In the genomic region with DNA sequence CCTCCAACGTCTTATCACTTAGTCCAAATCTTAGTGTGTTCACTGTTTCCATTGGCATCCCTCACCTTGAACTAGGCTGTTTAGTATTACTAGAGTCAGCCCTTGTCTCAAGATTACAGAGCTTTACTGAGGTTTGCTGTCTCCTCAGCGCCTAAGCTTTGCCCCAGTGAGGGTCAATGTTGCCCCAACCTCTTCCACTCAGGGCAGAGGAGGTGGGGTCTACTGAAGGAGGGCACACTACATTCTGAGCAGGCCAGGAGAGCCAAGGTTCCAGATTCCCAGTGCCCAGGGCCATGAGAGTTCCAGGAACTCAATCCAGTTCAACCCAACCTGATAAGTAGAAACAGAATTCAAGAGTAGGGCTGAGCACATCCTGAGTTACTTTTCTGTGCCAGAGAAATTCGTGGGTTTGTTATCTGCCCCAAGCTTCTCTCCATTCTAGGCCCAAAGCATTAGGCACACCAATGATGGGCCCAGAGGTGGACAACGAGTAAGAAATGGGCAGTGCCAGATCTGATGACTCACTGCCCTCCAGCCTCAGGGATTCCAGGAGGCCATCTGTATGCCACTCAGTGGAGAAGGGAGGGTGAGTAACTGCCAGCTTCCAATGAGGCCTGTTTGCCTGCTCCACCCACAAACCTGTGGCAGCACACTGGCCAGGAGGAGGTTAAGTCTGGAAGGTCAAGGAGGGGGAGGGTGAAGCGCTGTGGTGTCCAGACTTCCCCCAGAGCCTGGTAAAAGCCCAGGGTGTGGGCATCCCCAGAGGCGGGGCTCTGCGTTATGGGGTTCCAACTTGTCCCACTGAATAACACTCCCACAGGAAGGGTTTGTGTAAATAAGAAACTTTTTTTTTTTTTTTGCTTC, we compare ENCODE assay signal across 9 cellular contexts. TPM values are rescaled to one million over a fixed set of nuclear protein-coding genes. Genes with fewer than 3 reads are reported as not detected.
DNase-seq lines count a peak whose midpoint lies in the region; ATAC-seq and TF ChIP-seq lines count a peak whose summit lies in the region.
"Had no signal": no experiment of that assay in that cellular context is flagged by ENCODE, and none has a peak within 500 bp of the region (broad histone marks: within the 10 kb centered on the region; RNA-seq: fewer than 3 reads in every experiment).

No MANE protein-coding gene starts in this region.

- intact Hi-C loops in mammary epithelial cell (cut with micrococcal nuclease) (loop anchor here (1.0 kb wide), 1 partner anchor 11 kb away; no protein-coding TSS in a partner anchor), upper lobe of right lung (cut with DNase I) (no loop called here)
- intact Hi-C loops in naive thymus-derived CD4-positive, alpha-beta T cell (cut with micrococcal nuclease): no loop called here

- no TSS peak for BruUV-seq in mammary epithelial cell (replicated peaks; lab: Mats Ljungman, UMichigan)

- H3K27ac Mint-ChIP-seq in IgD-negative memory B cell: peak overlapping the region in 2 of 3 donors; percentile 40 to 45
- H3K27ac Mint-ChIP-seq in naive thymus-derived CD4-positive, alpha-beta T cell: no peak overlapping the region
- H3K27ac Mint-ChIP-seq: T-helper 1 cell treated with Interleukin-12 subunit alpha and Interleukin-12 subunit beta and Interleukin-4 antibody, amounts not matched to agents 30 μg/mL and 1 μg/mL, for 36 hours had no signal

- H3K4me1 ChIP-seq in mammary epithelial cell (ENCODE audit: insufficient read depth, low read length): peaks cover 40% of the 10 kb centered on the region
- H3K4me1 ChIP-seq in upper lobe of right lung: peaks cover 37% of the 10 kb centered on the region
- H3K4me1 ChIP-seq in effector memory CD4-positive, alpha-beta T cell (ENCODE audit: control insufficient read depth, insufficient read depth, low read length, poor library complexity, severe bottlenecking): peaks cover 11% of the 10 kb centered on the region
- peaks cover 2 to 10% of the 10 kb centered on the region in 2 donors for H3K4me1 ChIP-seq in naive thymus-derived CD4-positive, alpha-beta T cell (ENCODE audit: control insufficient read depth in 2 of 2, insufficient read depth in 2 of 2, low read length in 2 of 2)

- H3K36me3 Mint-ChIP-seq in IgD-negative memory B cell: peaks cover 2% of the 10 kb centered on the region
- peaks cover 2 to 23% (median 10%) of the 10 kb centered on the region in 5 donors for H3K36me3 Mint-ChIP-seq in naive thymus-derived CD4-positive, alpha-beta T cell

- POLR2A ChIA-PET in naive thymus-derived CD4-positive, alpha-beta T cell (lab: Charles Lee): interaction anchor here (1.0 to 2.3 kb wide), 2 partner anchors 9 to 12 kb away, joined by 3 to 5 read pairs; a partner anchor contains a TSS

- in situ Hi-C loops in mammary epithelial cell (cut with MboI; ENCODE audit: low sequenced_read_pairs in 2 of 2): no loop called here

- H3K36me3 ChIP-seq in mammary epithelial cell (ENCODE audit: insufficient read depth, low read length) (peaks cover 13% of the 10 kb centered on the region), upper lobe of right lung (peaks cover 59% of the 10 kb centered on the region)
- H3K36me3 ChIP-seq in effector memory CD4-positive, alpha-beta T cell (ENCODE audit: control insufficient read depth, insufficient read depth, low read length): no peaks in the 10 kb centered on the region
- H3K36me3 ChIP-seq in naive thymus-derived CD4-positive, alpha-beta T cell (ENCODE audit: control insufficient read depth in 2 of 3, insufficient read depth in 3 of 3, low read length in 3 of 3): peaks cover 0 to 20% (median 0%) of the 10 kb centered on the region in 3 experiments

- H2AFZ ChIP-seq in mammary epithelial cell (ENCODE audit: low read depth, low read length): no peak overlapping the region

- H3K27me3 ChIP-seq in mammary epithelial cell (ENCODE audit: insufficient read depth, low read length) (no peaks in the 10 kb centered on the region), upper lobe of right lung (no peaks in the 10 kb centered on the region)
- H3K27me3 ChIP-seq in effector memory CD4-positive, alpha-beta T cell (replicated peaks; ENCODE audit: control insufficient read depth, insufficient read depth, low read length, poor library complexity, severe bottlenecking): peaks cover 7% of the 10 kb centered on the region
- peaks cover 0 to 15% of the 10 kb centered on the region in 2 donors for H3K27me3 ChIP-seq in naive thymus-derived CD4-positive, alpha-beta T cell (ENCODE audit: control insufficient read depth in 2 of 2, insufficient read depth in 2 of 2, low read length in 2 of 2)

- CTCF ChIA-PET in mammary epithelial cell (lab: Charles Lee; ENCODE audit: low non-redundant PET): interaction anchor here (0.6 kb wide), 2 partner anchors 59 to 473 kb away, joined by 3 to 11 read pairs; a partner anchor contains a TSS
- CTCF ChIA-PET in naive thymus-derived CD4-positive, alpha-beta T cell (lab: Charles Lee): interaction anchor here (0.6 kb wide), 2 partner anchors 18 to 553 kb away, joined by 3 to 4 read pairs; no protein-coding TSS in a partner anchor

- H3K9me3 Mint-ChIP-seq in IgD-negative memory B cell: no peaks in the 10 kb centered on the region
- no peaks in the 10 kb centered on the region for H3K9me3 Mint-ChIP-seq in naive thymus-derived CD4-positive, alpha-beta T cell
- H3K9me3 Mint-ChIP-seq: T-helper 1 cell treated with Interleukin-12 subunit alpha and Interleukin-12 subunit beta and Interleukin-4 antibody, amounts not matched to agents 30 μg/mL and 1 μg/mL, for 36 hours had no signal

- peak; percentile 94 for DNase-seq in mammary epithelial cell
- DNase-seq in left kidney (ENCODE audit: low read depth, low spot score): peak; percentile 14
- DNase-seq in upper lobe of right lung: no peak
- no peak for DNase-seq in NCI-H774 (lab: John Stamatoyannopoulos, UW)
- DNase-seq in effector memory CD4-positive, alpha-beta T cell: no peak
- no peak for DNase-seq in naive thymus-derived CD4-positive, alpha-beta T cell

- peaks cover 15% of the 10 kb centered on the region for H3K27me3 Mint-ChIP-seq in IgD-negative memory B cell
- peaks cover 7 to 33% (median 11%) of the 10 kb centered on the region in 5 donors for H3K27me3 Mint-ChIP-seq in naive thymus-derived CD4-positive, alpha-beta T cell

- 38% methylated on average over 5 of the region's 7 CpGs for WGBS in mammary epithelial cell (ENCODE audit: low coverage, missing lambda C conversion rate)

- dilution Hi-C loops in mammary epithelial cell (cut with HindIII; ENCODE audit: low sequenced_read_pairs): loop anchor here (10.0 kb wide), 1 partner anchor 57 kb away; no protein-coding TSS in a partner anchor

- peaks cover 5 to 10% (median 10%) of the 10 kb centered on the region in 3 donors for H3K4me1 Mint-ChIP-seq in IgD-negative memory B cell
- H3K4me1 Mint-ChIP-seq in naive thymus-derived CD4-positive, alpha-beta T cell: peaks cover 7 to 19% (median 14%) of the 10 kb centered on the region in 7 donors

- no peaks in the 10 kb centered on the region for H4K20me1 ChIP-seq in mammary epithelial cell (ENCODE audit: insufficient read depth, low read length)

- H3K4me3 ChIP-seq in mammary epithelial cell (replicated peaks in 1 of 3; ENCODE audit: insufficient read depth in 1 of 3, low read depth in 2 of 3, low read length in 3 of 3): no peak overlapping the region
- H3K4me3 ChIP-seq in upper lobe of right lung: no peak overlapping the region
- H3K4me3 ChIP-seq in effector memory CD4-positive, alpha-beta T cell (ENCODE audit: insufficient read depth, low read depth, low read length, poor library complexity, severe bottlenecking): no peak overlapping the region
- no peak overlapping the region for H3K4me3 ChIP-seq in naive thymus-derived CD4-positive, alpha-beta T cell (ENCODE audit: low read length)

- H3K4me3 Mint-ChIP-seq in IgD-negative memory B cell: peak overlapping the region in 1 of 4 donors; percentile 9
- H3K4me3 Mint-ChIP-seq in naive thymus-derived CD4-positive, alpha-beta T cell: no peak overlapping the region
- H3K4me3 Mint-ChIP-seq: T-helper 1 cell treated with Interleukin-12 subunit alpha and Interleukin-12 subunit beta and Interleukin-4 antibody, amounts not matched to agents 30 μg/mL and 1 μg/mL, for 36 hours had no signal

- TF ChIP-seq CTCF in mammary epithelial cell (conservative IDR thresholded peaks at IDR 0.05 in 1 of 2, IDR thresholded peaks at IDR 0.05 in 1 of 2; ENCODE audit: extremely low read depth in 1 of 2, insufficient read depth in 1 of 2, low read depth in 1 of 2, low read length in 2 of 2) (no peak), upper lobe of right lung (IDR thresholded peaks at IDR 0.05) (no peak)

- no peak overlapping the region for H3K9ac ChIP-seq in mammary epithelial cell (ENCODE audit: insufficient read depth, low read length)

- H3K79me2 ChIP-seq in mammary epithelial cell (ENCODE audit: insufficient read depth, low read length): peaks cover 6% of the 10 kb centered on the region

- H3K27ac ChIP-seq in mammary epithelial cell (ENCODE audit: insufficient read depth, low read depth, low read length): peak overlapping the region; percentile 32
- H3K27ac ChIP-seq in upper lobe of right lung: peak overlapping the region; percentile 55
- no peak overlapping the region for H3K27ac ChIP-seq in effector memory CD4-positive, alpha-beta T cell (ENCODE audit: insufficient read depth, low read length, poor library complexity, severe bottlenecking)
- H3K27ac ChIP-seq in naive thymus-derived CD4-positive, alpha-beta T cell (ENCODE audit: low read depth, low read length): no peak overlapping the region

- peak; percentile 73 for ATAC-seq in upper lobe of right lung
- no peak for ATAC-seq in naive thymus-derived CD4-positive, alpha-beta T cell
- no peak for ATAC-seq in GM18511 (IDR thresholded peaks at IDR 0.05; ENCODE audit: unreplicated experiment)

- no peaks in the 10 kb centered on the region for H3K9me3 ChIP-seq in mammary epithelial cell (replicated peaks; ENCODE audit: insufficient read depth, low read length)
- H3K9me3 ChIP-seq in upper lobe of right lung: no peaks in the 10 kb centered on the region
- no peaks in the 10 kb centered on the region for H3K9me3 ChIP-seq in effector memory CD4-positive, alpha-beta T cell (ENCODE audit: control insufficient read depth, low read length)
- H3K9me3 ChIP-seq in naive thymus-derived CD4-positive, alpha-beta T cell (ENCODE audit: control insufficient read depth in 2 of 3, low read length in 3 of 3): no peaks in the 10 kb centered on the region

- peak overlapping the region; percentile 75 for H3K4me2 ChIP-seq in mammary epithelial cell (ENCODE audit: insufficient read depth, low read depth, low read length)

RNA-seq across cellular contexts. Expression of a gene that starts 8.2 kb away (rescaled TPM):
- polyA plus RNA-seq in IgD-negative memory B cell: 2.5 TPM
- 10 to 100 TPM; 12.3 to 34.8 TPM for total RNA-seq in mammary epithelial cell
- polyA plus RNA-seq in mammary epithelial cell: 24.6 TPM
- polyA minus RNA-seq in mammary epithelial cell: 23.5 TPM
- total RNA-seq in upper lobe of right lung: 19.8 TPM
- total RNA-seq in naive thymus-derived CD4-positive, alpha-beta T cell: 10 to 100 TPM in 4 of 5 experiments, 1 to 10 TPM in 1; 9.0 to 20.3 (median 15.3) TPM
- polyA plus RNA-seq in naive thymus-derived CD4-positive, alpha-beta T cell: 1 to 10 TPM; 4.9 to 8.7 TPM

RNA-seq across cellular contexts. Expression of a gene that starts 9.5 kb away (rescaled TPM):
- polyA plus RNA-seq in IgD-negative memory B cell (1.1 TPM), mammary epithelial cell (5.8 TPM)
- total RNA-seq in mammary epithelial cell (10 to 100 TPM; 22.1 to 22.7 TPM), upper lobe of right lung (26.4 TPM)
- 1.9 TPM for polyA minus RNA-seq in mammary epithelial cell
- total RNA-seq in naive thymus-derived CD4-positive, alpha-beta T cell: 1 to 10 TPM in 2 of 5 experiments, under 1 TPM in 1, not detected in 2; 0.89 to 1.6 (median 1.1) TPM
- not detected for polyA plus RNA-seq in naive thymus-derived CD4-positive, alpha-beta T cell

RNA-seq across cellular contexts. Expression of a gene that starts 14.3 kb away (rescaled TPM):
- 2.1 TPM for polyA plus RNA-seq in IgD-negative memory B cell
- under 1 TPM in 1 of 2 donors, not detected in 1; 0.21 TPM for total RNA-seq in mammary epithelial cell
- polyA plus RNA-seq in mammary epithelial cell: 0.14 TPM
- polyA minus RNA-seq in mammary epithelial cell: not detected
- total RNA-seq in upper lobe of right lung: 1.4 TPM
- total RNA-seq in naive thymus-derived CD4-positive, alpha-beta T cell: 1 to 10 TPM in 2 of 5 experiments, under 1 TPM in 3; 0.56 to 1.7 (median 0.67) TPM
- under 1 TPM; 0.22 to 0.44 TPM for polyA plus RNA-seq in naive thymus-derived CD4-positive, alpha-beta T cell

RNA-seq across cellular contexts. Expression of a gene that starts 15.0 kb away (rescaled TPM):
- polyA plus RNA-seq in IgD-negative memory B cell (1.1 TPM), mammary epithelial cell (2.3 TPM)
- total RNA-seq in mammary epithelial cell (1 to 10 TPM in 1 of 2 donors, under 1 TPM in 1; 0.50 to 4.5 TPM), upper lobe of right lung (6.5 TPM)
- 4.4 TPM for polyA minus RNA-seq in mammary epithelial cell
- 1 to 10 TPM in 4 of 5 experiments, under 1 TPM in 1; 0.92 to 2.4 (median 2.1) TPM for total RNA-seq in naive thymus-derived CD4-positive, alpha-beta T cell
- under 1 TPM; 0.04 to 0.86 TPM for polyA plus RNA-seq in naive thymus-derived CD4-positive, alpha-beta T cell

RNA-seq across cellular contexts. Expression of a gene that starts 57.8 kb away (rescaled TPM):
- 11.8 TPM for polyA plus RNA-seq in IgD-negative memory B cell
- 100 to 1,000 TPM in 1 of 2 donors, 10 to 100 TPM in 1; 43.0 to 133 TPM for total RNA-seq in mammary epithelial cell
- 245 TPM for polyA plus RNA-seq in mammary epithelial cell
- 195 TPM for polyA minus RNA-seq in mammary epithelial cell
- total RNA-seq in upper lobe of right lung: 29.2 TPM
- 10 to 100 TPM in 3 of 5 experiments, 1 to 10 TPM in 2; 7.8 to 54.4 (median 12.5) TPM for total RNA-seq in naive thymus-derived CD4-positive, alpha-beta T cell
- 10 to 100 TPM in 1 of 2 donors, 1 to 10 TPM in 1; 4.8 to 12.5 TPM for polyA plus RNA-seq in naive thymus-derived CD4-positive, alpha-beta T cell

Comparison
In these comparisons a context has a peak if more than half of its experiments do, and no peak if none do; other contexts are left out.
1. H3K27ac Mint-ChIP-seq: peak in IgD-negative memory B cell (2 of 3); none in naive thymus-derived CD4-positive, alpha-beta T cell (0 of 9).
2. DNase-seq: peak in mammary epithelial cell (single experiment) and left kidney (single experiment); none in upper lobe of right lung (single experiment), NCI-H774 (single experiment), effector memory CD4-positive, alpha-beta T cell (0 of 3) and naive thymus-derived CD4-positive, alpha-beta T cell (0 of 9).
3. H3K27ac ChIP-seq: peak in mammary epithelial cell (single experiment) and upper lobe of right lung (single experiment); none in effector memory CD4-positive, alpha-beta T cell (single experiment) and naive thymus-derived CD4-positive, alpha-beta T cell (single experiment).
4. RNA of a gene that starts 9.5 kb away (total RNA-seq): 26.4 TPM in upper lobe of right lung (single experiment) and 22.1 to 22.7 TPM in mammary epithelial cell; 0.89 to 1.6 TPM in naive thymus-derived CD4-positive, alpha-beta T cell; every median in the first group is over 4 times any median in the second.